In genomic region chr20:42987376-42988114, GRCh38 we compare ENCODE assay signal across 26 cellular contexts.
"Had no signal": no experiment of that assay in that cellular context is flagged by ENCODE, and none has a peak within 500 bp of the region (broad histone marks: within the 10 kb centered on the region; RNA-seq: fewer than 3 reads in every experiment).

No MANE protein-coding gene starts in this region.

- H3K27me3 Mint-ChIP-seq: IgD-negative memory B cell had no signal

- H3K36me3 ChIP-seq: MG63, SJCRH30 had no signal

- H3K9me3 ChIP-seq: MG63, SJCRH30 had no signal

- H3K4me3 ChIP-seq: MG63, SJCRH30 had no signal

- H3K27ac Mint-ChIP-seq: IgD-negative memory B cell had no signal

- ATAC-seq: Panc1, PC-3, Right ventricle myocardium inferior, SK-N-SH treated with all-trans-retinoic acid at 6 μM for 48 hours had no signal

- H3K27ac ChIP-seq: RWPE1, SJCRH30 had no signal

- DNase-seq: KBM-7; MG63; NCI-H1092; NCI-H1105 treated with DMSO at 0.1 percent for 48 hours; NCI-H1417 treated with DMSO at 0.1 percent for 48 hours; NCI-H146; NCI-H1694 treated with DMSO at 0.1 percent for 48 hours; NCI-H2029; NCI-H2081 treated with DMSO at 0.1 percent for 48 hours; NCI-H2171; NCI-H226; NCI-H446; NCI-H510A; NCI-H524 treated with DMSO at 0.1 percent for 48 hours; NCI-H69; NCI-H774; NK-92 treated with Interleukin-12 subunit alpha and Interleukin-12 subunit beta, amount 100 ng/mL, for 24 hours; PC-3; SHP77 treated with DMSO at 0.1 percent for 48 hours; SJCRH30; T-helper 1 cell had no signal

- H3K4me3 Mint-ChIP-seq: IgD-negative memory B cell had no signal

- H3K27me3 ChIP-seq: MG63, SJCRH30 had no signal
